10 cellular contexts compared by ENCODE assay signal in genomic region chr3:194101592-194102432, GRCh38. TPM values are rescaled to one million over a fixed set of nuclear protein-coding genes. Genes with fewer than 3 reads are reported as not detected.
DNase-seq lines count a peak whose midpoint lies in the region; ATAC-seq, FAIRE-seq and TF ChIP-seq lines count a peak whose summit lies in the region.
"Had no signal": no experiment of that assay in that cellular context is flagged by ENCODE, and none has a peak within 500 bp of the region (broad histone marks: within the 10 kb centered on the region; RNA-seq: fewer than 3 reads in every experiment).

No MANE protein-coding gene starts in this region.

- intact Hi-C loops in Caco-2 (cut with micrococcal nuclease; ENCODE audit: unreplicated experiment): loop anchor here (1.0 to 2.0 kb wide), 5 partner anchors 15 to 188 kb away; no protein-coding TSS in a partner anchor

- H3K4me2 ChIP-seq in OCI-LY3 (ENCODE audit: low read length): peak overlapping the region; percentile 85
- no peak overlapping the region for H3K4me2 ChIP-seq in osteoblast (ENCODE audit: insufficient read depth, low read length)

- H3K27ac Mint-ChIP-seq in Caco-2 (ENCODE audit: unreplicated experiment): peak overlapping the region; percentile 35

- H3K27ac ChIP-seq in OCI-LY3 (ENCODE audit: low read length) (peak overlapping the region; percentile 56), osteoblast (ENCODE audit: low read depth, low read length) (no peak overlapping the region)

- ATAC-seq in GM19452 (IDR thresholded peaks at IDR 0.05; ENCODE audit: unreplicated experiment): peak; percentile 20
- ATAC-seq in HG02973 (IDR thresholded peaks at IDR 0.05; ENCODE audit: unreplicated experiment): peak; percentile 11
- ATAC-seq: naive thymus-derived CD4-positive, alpha-beta T cell had no signal

- no peaks in the 10 kb centered on the region for H4K20me1 ChIP-seq in OCI-LY3 (ENCODE audit: insufficient read depth, low read length)
- no peaks in the 10 kb centered on the region for H4K20me1 ChIP-seq in osteoblast (ENCODE audit: insufficient read depth, low read length)

- no TSS peak for BruUV-seq in Caco-2 (replicated peaks; lab: Mats Ljungman, UMichigan)

- H3K9me3 ChIP-seq in Caco-2: no peaks in the 10 kb centered on the region
- H3K9me3 ChIP-seq in OCI-LY3 (ENCODE audit: insufficient read depth, low read length): no peaks in the 10 kb centered on the region
- H3K9me3 ChIP-seq in osteoblast (ENCODE audit: low read depth, low read length): no peaks in the 10 kb centered on the region

- H3K27me3 Mint-ChIP-seq in Caco-2 (ENCODE audit: insufficient read depth, unreplicated experiment): no peaks in the 10 kb centered on the region

- no peaks in the 10 kb centered on the region for H3K9me3 Mint-ChIP-seq in Caco-2 (ENCODE audit: unreplicated experiment)
- H3K9me3 Mint-ChIP-seq: naive thymus-derived CD4-positive, alpha-beta T cell had no signal

- DNase-seq in Caco-2 (peak; percentile 87 to 89), NCI-H446 treated with DMSO at 0.1 percent for 48 hours (lab: John Stamatoyannopoulos, UW) (no peak), osteoblast (ENCODE audit: insufficient read length, low spot score, missing footprints) (no peak), HTR-8/SVneo (ENCODE audit: insufficient read length, low spot score) (no peak), dedifferentiated amniotic fluid mesenchymal stem cell (ENCODE audit: extremely low spot score) (no peak)
- DNase-seq: naive thymus-derived CD4-positive, alpha-beta T cell; SHP77 treated with DMSO at 0.1 percent for 48 hours had no signal

- H3K4me1 Mint-ChIP-seq in Caco-2 (ENCODE audit: low read depth, unreplicated experiment): peaks cover 72% of the 10 kb centered on the region

- H3K4me3 ChIP-seq in Caco-2 (ENCODE audit: low read depth, low read length): no peak overlapping the region
- H3K4me3 ChIP-seq in OCI-LY3 (ENCODE audit: low read length): peak overlapping the region; percentile 62
- no peak overlapping the region for H3K4me3 ChIP-seq in osteoblast (ENCODE audit: insufficient read depth, low read length)

- H3K36me3 Mint-ChIP-seq in Caco-2 (ENCODE audit: insufficient read depth, unreplicated experiment): peaks cover 2% of the 10 kb centered on the region
- H3K36me3 Mint-ChIP-seq: naive thymus-derived CD4-positive, alpha-beta T cell had no signal

- H2AFZ ChIP-seq in OCI-LY3 (ENCODE audit: low read depth, low read length) (no peak overlapping the region), osteoblast (ENCODE audit: low read length) (no peak overlapping the region)

- H3K4me3 Mint-ChIP-seq in Caco-2 (ENCODE audit: unreplicated experiment): peak overlapping the region; percentile 33
- H3K4me3 Mint-ChIP-seq: naive thymus-derived CD4-positive, alpha-beta T cell had no signal

- H3K9ac ChIP-seq in OCI-LY3 (ENCODE audit: low read length): peak overlapping the region; percentile 19; the same call in 1 of the 2 replicates

- H3K27me3 ChIP-seq in Caco-2 (replicated peaks; ENCODE audit: control insufficient read depth, insufficient read depth, low read length) (no peaks in the 10 kb centered on the region), OCI-LY3 (ENCODE audit: low read depth, low read length) (peaks cover 70% of the 10 kb centered on the region), osteoblast (ENCODE audit: insufficient read depth, low read length) (peaks cover 75% of the 10 kb centered on the region)

- H3K79me2 ChIP-seq in OCI-LY3 (ENCODE audit: low read length) (no peaks in the 10 kb centered on the region), osteoblast (ENCODE audit: insufficient read depth, low read length) (no peaks in the 10 kb centered on the region)

- TF ChIP-seq CTCF in Caco-2 (IDR thresholded peaks at IDR 0.05; ENCODE audit: insufficient read depth in 1 of 2, low read depth in 1 of 2, low read length in 1 of 2, severe bottlenecking in 1 of 2, unreplicated experiment in 1 of 2): no peak
- TF ChIP-seq CTCF in OCI-LY3 (IDR thresholded peaks at IDR 0.05; ENCODE audit: low read depth, low read length): no peak
- TF ChIP-seq CTCF in osteoblast (IDR thresholded peaks at IDR 0.05; ENCODE audit: extremely low read depth, low read depth, low read length): no peak

- no peak for FAIRE-seq in HTR-8/SVneo (lab: Jason Lieb, UNC)

- POLR2A ChIA-PET in Caco-2 (lab: Charles Lee): interaction anchor here (0.6 to 1.6 kb wide), 5 partner anchors 29 to 98 kb away, joined by 3 to 21 read pairs (median 5); partner anchors contain the start of gene HES1

- CTCF ChIA-PET in Caco-2 (lab: Charles Lee): interaction anchor here (0.9 to 1.5 kb wide), 6 partner anchors 11 to 214 kb away, joined by 3 to 15 read pairs (median 5); no protein-coding TSS in a partner anchor

- H3K4me1 ChIP-seq in Caco-2 (peaks cover 69% of the 10 kb centered on the region), OCI-LY3 (ENCODE audit: low read length) (peaks cover 88% of the 10 kb centered on the region), osteoblast (ENCODE audit: insufficient read depth, low read length) (no peaks in the 10 kb centered on the region)

- H3K36me3 ChIP-seq in Caco-2 (ENCODE audit: control insufficient read depth, insufficient read depth, low read length): no peaks in the 10 kb centered on the region
- H3K36me3 ChIP-seq in OCI-LY3 (replicated peaks; ENCODE audit: low read depth, low read length): no peaks in the 10 kb centered on the region
- no peaks in the 10 kb centered on the region for H3K36me3 ChIP-seq in osteoblast (ENCODE audit: insufficient read depth, low read length)

RNA-seq across cellular contexts. Expression of gene HES1, which starts 34.1 kb away (rescaled TPM):
- total RNA-seq in Caco-2 (2022) (123 and 128 TPM in 2 replicates), osteoblast (4.4 and 4.7 TPM in 2 replicates)

Comparison
In these comparisons a context has a peak if more than half of its experiments do, and no peak if none do; other contexts are left out.
1. DNase-seq: peak in Caco-2 (2 of 2); none in NCI-H446 treated with DMSO at 0.1 percent for 48 hours (single experiment), osteoblast (single experiment), HTR-8/SVneo (single experiment) and dedifferentiated amniotic fluid mesenchymal stem cell (single experiment).
2. RNA of gene HES1, which starts 34.1 kb away (total RNA-seq): 123 to 128 TPM in Caco-2; 4.4 to 4.7 TPM in osteoblast; every median in the first group is over 10 times any median in the second.